In the genomic region with DNA sequence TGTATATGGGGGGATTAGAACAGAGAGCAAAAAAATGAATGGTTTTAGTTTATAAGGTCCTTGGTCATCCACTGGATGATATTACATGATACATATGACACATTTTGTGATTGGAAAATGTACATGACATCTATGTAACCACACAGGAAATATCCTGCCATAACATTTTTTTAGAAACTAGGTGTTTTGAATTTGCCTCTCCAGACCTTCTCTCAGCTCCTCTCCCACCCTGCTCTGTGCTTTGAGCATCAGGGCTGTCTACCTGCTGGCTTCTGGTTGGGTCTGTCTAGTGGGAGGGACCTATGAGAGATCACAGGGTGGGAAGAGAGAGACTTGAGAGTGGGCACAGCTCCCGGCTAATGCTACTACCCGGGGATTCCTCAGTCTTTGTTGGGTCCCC, we compare ENCODE assay signal across 2 cellular contexts.
TF ChIP-seq lines count a peak whose summit lies in the region.

No MANE protein-coding gene starts in this region.

TF ChIP-seq in liver, 16 proteins besides CTCF, POLR2A, EP300 and RAD21:
- TF ChIP-seq FOXA2 (IDR thresholded peaks at IDR 0.05) (no peak), TAF1 (conservative IDR thresholded peaks at IDR 0.05) (no peak), HNF4G (IDR thresholded peaks at IDR 0.05) (no peak), JUND (IDR thresholded peaks at IDR 0.05) (no peak), GABPA (IDR thresholded peaks at IDR 0.05 in 1 of 2, conservative IDR thresholded peaks at IDR 0.05 in 1 of 2) (no peak), NR2F2 (IDR thresholded peaks at IDR 0.05) (no peak), FOXA1 (IDR thresholded peaks at IDR 0.05) (no peak), ATF3 (IDR thresholded peaks at IDR 0.05) (no peak), EGR1 (IDR thresholded peaks at IDR 0.05; ENCODE audit: low read depth in 2 of 2) (no peak), HNF4A (conservative IDR thresholded peaks at IDR 0.05) (no peak), RXRA (IDR thresholded peaks at IDR 0.05) (no peak), YY1 (IDR thresholded peaks at IDR 0.05) (no peak), SP1 (IDR thresholded peaks at IDR 0.05) (no peak)
- TF ChIP-seq, protein P1, sequence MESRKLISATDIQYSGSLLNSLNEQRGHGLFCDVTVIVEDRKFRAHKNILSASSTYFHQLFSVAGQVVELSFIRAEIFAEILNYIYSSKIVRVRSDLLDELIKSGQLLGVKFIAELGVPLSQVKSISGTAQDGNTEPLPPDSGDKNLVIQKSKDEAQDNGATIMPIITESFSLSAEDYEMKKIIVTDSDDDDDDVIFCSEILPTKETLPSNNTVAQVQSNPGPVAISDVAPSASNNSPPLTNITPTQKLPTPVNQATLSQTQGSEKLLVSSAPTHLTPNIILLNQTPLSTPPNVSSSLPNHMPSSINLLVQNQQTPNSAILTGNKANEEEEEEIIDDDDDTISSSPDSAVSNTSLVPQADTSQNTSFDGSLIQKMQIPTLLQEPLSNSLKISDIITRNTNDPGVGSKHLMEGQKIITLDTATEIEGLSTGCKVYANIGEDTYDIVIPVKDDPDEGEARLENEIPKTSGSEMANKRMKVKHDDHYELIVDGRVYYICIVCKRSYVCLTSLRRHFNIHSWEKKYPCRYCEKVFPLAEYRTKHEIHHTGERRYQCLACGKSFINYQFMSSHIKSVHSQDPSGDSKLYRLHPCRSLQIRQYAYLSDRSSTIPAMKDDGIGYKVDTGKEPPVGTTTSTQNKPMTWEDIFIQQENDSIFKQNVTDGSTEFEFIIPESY (IDR thresholded peaks at IDR 0.05) = no peak
- TF ChIP-seq, protein P2, sequence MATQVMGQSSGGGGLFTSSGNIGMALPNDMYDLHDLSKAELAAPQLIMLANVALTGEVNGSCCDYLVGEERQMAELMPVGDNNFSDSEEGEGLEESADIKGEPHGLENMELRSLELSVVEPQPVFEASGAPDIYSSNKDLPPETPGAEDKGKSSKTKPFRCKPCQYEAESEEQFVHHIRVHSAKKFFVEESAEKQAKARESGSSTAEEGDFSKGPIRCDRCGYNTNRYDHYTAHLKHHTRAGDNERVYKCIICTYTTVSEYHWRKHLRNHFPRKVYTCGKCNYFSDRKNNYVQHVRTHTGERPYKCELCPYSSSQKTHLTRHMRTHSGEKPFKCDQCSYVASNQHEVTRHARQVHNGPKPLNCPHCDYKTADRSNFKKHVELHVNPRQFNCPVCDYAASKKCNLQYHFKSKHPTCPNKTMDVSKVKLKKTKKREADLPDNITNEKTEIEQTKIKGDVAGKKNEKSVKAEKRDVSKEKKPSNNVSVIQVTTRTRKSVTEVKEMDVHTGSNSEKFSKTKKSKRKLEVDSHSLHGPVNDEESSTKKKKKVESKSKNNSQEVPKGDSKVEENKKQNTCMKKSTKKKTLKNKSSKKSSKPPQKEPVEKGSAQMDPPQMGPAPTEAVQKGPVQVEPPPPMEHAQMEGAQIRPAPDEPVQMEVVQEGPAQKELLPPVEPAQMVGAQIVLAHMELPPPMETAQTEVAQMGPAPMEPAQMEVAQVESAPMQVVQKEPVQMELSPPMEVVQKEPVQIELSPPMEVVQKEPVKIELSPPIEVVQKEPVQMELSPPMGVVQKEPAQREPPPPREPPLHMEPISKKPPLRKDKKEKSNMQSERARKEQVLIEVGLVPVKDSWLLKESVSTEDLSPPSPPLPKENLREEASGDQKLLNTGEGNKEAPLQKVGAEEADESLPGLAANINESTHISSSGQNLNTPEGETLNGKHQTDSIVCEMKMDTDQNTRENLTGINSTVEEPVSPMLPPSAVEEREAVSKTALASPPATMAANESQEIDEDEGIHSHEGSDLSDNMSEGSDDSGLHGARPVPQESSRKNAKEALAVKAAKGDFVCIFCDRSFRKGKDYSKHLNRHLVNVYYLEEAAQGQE (IDR thresholded peaks at IDR 0.05) = no peak
- TF ChIP-seq, protein P3, sequence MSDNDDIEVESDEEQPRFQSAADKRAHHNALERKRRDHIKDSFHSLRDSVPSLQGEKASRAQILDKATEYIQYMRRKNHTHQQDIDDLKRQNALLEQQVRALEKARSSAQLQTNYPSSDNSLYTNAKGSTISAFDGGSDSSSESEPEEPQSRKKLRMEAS (IDR thresholded peaks at IDR 0.05) = no peak

TF ChIP-seq in HepG2, 621 proteins besides CTCF, POLR2A, EP300 and RAD21:
- TF ChIP-seq, protein P4, sequence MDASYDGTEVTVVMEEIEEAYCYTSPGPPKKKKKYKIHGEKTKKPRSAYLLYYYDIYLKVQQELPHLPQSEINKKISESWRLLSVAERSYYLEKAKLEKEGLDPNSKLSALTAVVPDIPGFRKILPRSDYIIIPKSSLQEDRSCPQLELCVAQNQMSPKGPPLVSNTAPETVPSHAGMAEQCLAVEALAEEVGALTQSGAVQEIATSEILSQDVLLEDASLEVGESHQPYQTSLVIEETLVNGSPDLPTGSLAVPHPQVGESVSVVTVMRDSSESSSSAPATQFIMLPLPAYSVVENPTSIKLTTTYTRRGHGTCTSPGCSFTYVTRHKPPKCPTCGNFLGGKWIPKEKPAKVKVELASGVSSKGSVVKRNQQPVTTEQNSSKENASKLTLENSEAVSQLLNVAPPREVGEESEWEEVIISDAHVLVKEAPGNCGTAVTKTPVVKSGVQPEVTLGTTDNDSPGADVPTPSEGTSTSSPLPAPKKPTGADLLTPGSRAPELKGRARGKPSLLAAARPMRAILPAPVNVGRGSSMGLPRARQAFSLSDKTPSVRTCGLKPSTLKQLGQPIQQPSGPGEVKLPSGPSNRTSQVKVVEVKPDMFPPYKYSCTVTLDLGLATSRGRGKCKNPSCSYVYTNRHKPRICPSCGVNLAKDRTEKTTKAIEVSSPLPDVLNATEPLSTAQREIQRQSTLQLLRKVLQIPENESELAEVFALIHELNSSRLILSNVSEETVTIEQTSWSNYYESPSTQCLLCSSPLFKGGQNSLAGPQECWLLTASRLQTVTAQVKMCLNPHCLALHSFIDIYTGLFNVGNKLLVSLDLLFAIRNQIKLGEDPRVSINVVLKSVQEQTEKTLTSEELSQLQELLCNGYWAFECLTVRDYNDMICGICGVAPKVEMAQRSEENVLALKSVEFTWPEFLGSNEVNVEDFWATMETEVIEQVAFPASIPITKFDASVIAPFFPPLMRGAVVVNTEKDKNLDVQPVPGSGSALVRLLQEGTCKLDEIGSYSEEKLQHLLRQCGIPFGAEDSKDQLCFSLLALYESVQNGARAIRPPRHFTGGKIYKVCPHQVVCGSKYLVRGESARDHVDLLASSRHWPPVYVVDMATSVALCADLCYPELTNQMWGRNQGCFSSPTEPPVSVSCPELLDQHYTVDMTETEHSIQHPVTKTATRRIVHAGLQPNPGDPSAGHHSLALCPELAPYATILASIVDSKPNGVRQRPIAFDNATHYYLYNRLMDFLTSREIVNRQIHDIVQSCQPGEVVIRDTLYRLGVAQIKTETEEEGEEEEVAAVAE (CRISPR knock-in tag; IDR thresholded peaks at IDR 0.05; ENCODE audit: borderline replicate concordance) = no peak
- no peak for TF ChIP-seq ARNT (IDR thresholded peaks at IDR 0.05)
- TF ChIP-seq ZNF598 (CRISPR knock-in tag; IDR thresholded peaks at IDR 0.05; ENCODE audit: borderline replicate concordance) = no peak
- no peak for TF ChIP-seq ADNP (CRISPR knock-in tag; IDR thresholded peaks at IDR 0.05)
- no peak for TF ChIP-seq ZNF24 (IDR thresholded peaks at IDR 0.05)
- no peak for TF ChIP-seq TFDP2 (CRISPR knock-in tag; IDR thresholded peaks at IDR 0.05)
- TF ChIP-seq MAFF (IDR thresholded peaks at IDR 0.05; ENCODE audit: low read depth, low read length) = no peak
- no peak for TF ChIP-seq CSRNP2 (CRISPR knock-in tag; conservative IDR thresholded peaks at IDR 0.05; ENCODE audit: low read depth)
- TF ChIP-seq FOXP4 (CRISPR knock-in tag; IDR thresholded peaks at IDR 0.05) = no peak
- TF ChIP-seq RARG (CRISPR knock-in tag; IDR thresholded peaks at IDR 0.05; ENCODE audit: low read depth) = no peak
- TF ChIP-seq ZNF629 (CRISPR knock-in tag; conservative IDR thresholded peaks at IDR 0.05) = no peak
- TF ChIP-seq ZKSCAN1 (IDR thresholded peaks at IDR 0.05; ENCODE audit: low read length) = no peak
- no peak for TF ChIP-seq RFXANK (CRISPR knock-in tag; IDR thresholded peaks at IDR 0.05)
- no peak for TF ChIP-seq TBL1XR1 (IDR thresholded peaks at IDR 0.05; ENCODE audit: borderline replicate concordance, low read length, partially characterized antibody)
- TF ChIP-seq ZNF253 (CRISPR knock-in tag; IDR thresholded peaks at IDR 0.05; ENCODE audit: borderline replicate concordance) = no peak
- TF ChIP-seq GPN1 (CRISPR knock-in tag; IDR thresholded peaks at IDR 0.05; ENCODE audit: borderline replicate concordance) = no peak
